ENCODE assay signal across 9 cellular contexts in the genomic region with DNA sequence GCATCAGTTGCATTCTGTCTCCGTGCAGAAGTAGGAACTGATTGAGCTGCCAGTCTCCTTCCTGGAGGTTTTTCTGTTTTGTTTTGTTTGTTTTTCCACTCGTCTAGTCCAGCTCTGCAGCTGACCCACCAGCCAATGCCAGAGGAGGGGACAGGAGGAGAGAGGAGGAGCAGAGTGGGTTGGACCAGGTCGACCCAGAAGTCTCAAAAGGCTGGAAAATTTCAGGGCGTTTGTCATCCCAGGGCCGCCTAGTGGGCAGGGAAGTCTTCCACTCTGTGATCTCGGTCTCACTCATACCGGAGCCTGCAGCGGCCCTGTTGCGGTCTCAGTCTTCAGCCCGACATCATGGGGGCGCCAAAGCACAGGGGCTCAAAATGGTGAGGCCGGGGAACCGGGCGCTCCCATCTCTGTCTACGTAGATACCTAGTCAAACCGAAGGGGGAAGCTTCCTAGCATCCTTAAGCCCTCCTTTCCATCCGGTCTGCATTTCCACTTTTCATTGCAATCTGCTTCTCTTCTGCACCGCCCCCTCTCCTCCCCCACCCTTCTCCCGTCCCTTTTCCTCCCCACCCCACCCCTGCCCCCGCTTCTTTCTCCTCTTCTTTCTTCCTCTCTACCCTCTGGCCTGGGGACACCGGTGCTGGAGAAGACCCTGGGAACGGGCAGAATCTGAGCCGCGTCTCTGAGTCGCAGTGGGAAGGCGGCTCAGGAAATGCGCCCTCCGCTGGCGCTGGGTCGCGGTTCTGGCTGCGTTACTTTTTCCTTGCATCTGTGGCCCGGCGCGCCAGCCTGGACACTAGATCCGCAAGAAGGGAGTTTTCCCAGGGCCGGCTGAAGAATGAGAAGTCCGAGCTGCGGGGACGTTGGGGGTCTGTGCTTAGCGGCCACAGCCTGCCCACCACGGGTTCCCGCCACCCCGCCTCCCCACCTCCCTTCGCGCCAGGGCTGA. TPM values are rescaled to one million over a fixed set of nuclear protein-coding genes. Genes with fewer than 3 reads are reported as not detected.
DNase-seq lines count a peak whose midpoint lies in the region; ATAC-seq, FAIRE-seq and TF ChIP-seq lines count a peak whose summit lies in the region.
"Had no signal": no experiment of that assay in that cellular context is flagged by ENCODE, and none has a peak within 500 bp of the region (broad histone marks: within the 10 kb centered on the region; RNA-seq: fewer than 3 reads in every experiment).

No MANE protein-coding gene starts in this region.

- H3K4me1 Mint-ChIP-seq in CD4-positive, CD25-positive, alpha-beta regulatory T cell, result peaks cover 5 to 38% (median 19%) of the 10 kb centered on the region in 4 donors
- H3K4me1 Mint-ChIP-seq in stimulated activated naive CD8-positive, alpha-beta T cell treated with anti-CD3 and anti-CD28 coated beads, Interleukin-15, amount 100 ng/mL, for 72 hours, result peaks cover 36% of the 10 kb centered on the region

- H3K27me3 ChIP-seq in CD4-positive, CD25-positive, alpha-beta regulatory T cell (ENCODE audit: control insufficient read depth, insufficient read depth, low read length), result peaks cover 37% of the 10 kb centered on the region
- peaks cover 26 to 50% of the 10 kb centered on the region in 2 donors for H3K27me3 ChIP-seq in right atrium auricular region

- peak in 1 of 2 donors; percentile 19 for TF ChIP-seq CTCF in right atrium auricular region (IDR thresholded peaks at IDR 0.05)

- H3K27ac ChIP-seq in CD4-positive, CD25-positive, alpha-beta regulatory T cell (ENCODE audit: insufficient read depth, low read length, poor library complexity, severe bottlenecking), result no peak overlapping the region
- H3K27ac ChIP-seq in right atrium auricular region, result no peak overlapping the region

- no peaks in the 10 kb centered on the region for H3K36me3 ChIP-seq in CD4-positive, CD25-positive, alpha-beta regulatory T cell (ENCODE audit: control insufficient read depth, insufficient read depth, low read length)
- no peaks in the 10 kb centered on the region for H3K36me3 ChIP-seq in right atrium auricular region

- no peak for TF ChIP-seq POLR2A in H54 (IDR thresholded peaks at IDR 0.05; ENCODE audit: low read depth, low read length)

- ATAC-seq in CD4-positive, CD25-positive, alpha-beta regulatory T cell (ENCODE audit: low read depth in 2 of 2), result peak in 1 of 2 donors; percentile 25
- peak; percentile 64 for ATAC-seq in stimulated activated naive CD8-positive, alpha-beta T cell treated with anti-CD3 and anti-CD28 coated beads, Interleukin-15, amount 100 ng/mL, for 72 hours
- ATAC-seq in HG03469 (IDR thresholded peaks at IDR 0.05; ENCODE audit: unreplicated experiment), result no peak

- no peak overlapping the region for H3K27ac Mint-ChIP-seq in CD4-positive, CD25-positive, alpha-beta regulatory T cell
- no peak overlapping the region for H3K27ac Mint-ChIP-seq in stimulated activated naive CD8-positive, alpha-beta T cell treated with anti-CD3 and anti-CD28 coated beads, Interleukin-15, amount 100 ng/mL, for 72 hours

- no peak overlapping the region for H3K4me3 ChIP-seq in CD4-positive, CD25-positive, alpha-beta regulatory T cell (ENCODE audit: low read depth, low read length)
- H3K4me3 ChIP-seq in right atrium auricular region, result peak overlapping the region; percentile 6 to 33

- H3K4me3 Mint-ChIP-seq in CD4-positive, CD25-positive, alpha-beta regulatory T cell, result peak overlapping the region in 3 of 4 donors; percentile 44 to 74 (median 55)
- H3K4me3 Mint-ChIP-seq in stimulated activated naive CD8-positive, alpha-beta T cell treated with anti-CD3 and anti-CD28 coated beads, Interleukin-15, amount 100 ng/mL, for 72 hours, result peak overlapping the region; percentile 74

- peaks cover 0 to 3% (median 0%) of the 10 kb centered on the region in 7 donors for H3K9me3 Mint-ChIP-seq in CD4-positive, CD25-positive, alpha-beta regulatory T cell
- H3K9me3 Mint-ChIP-seq in stimulated activated naive CD8-positive, alpha-beta T cell treated with anti-CD3 and anti-CD28 coated beads, Interleukin-15, amount 100 ng/mL, for 72 hours, result no peaks in the 10 kb centered on the region

- FAIRE-seq in H54 (lab: Jason Lieb, UNC) (no peak), TTC549 (lab: Jason Lieb, UNC) (peak; percentile 3)

- peaks cover 20% of the 10 kb centered on the region for H3K4me1 ChIP-seq in CD4-positive, CD25-positive, alpha-beta regulatory T cell (ENCODE audit: control insufficient read depth, insufficient read depth, low read length, poor library complexity, severe bottlenecking)
- peaks cover 0 to 24% of the 10 kb centered on the region in 2 donors for H3K4me1 ChIP-seq in right atrium auricular region

- H3K36me3 Mint-ChIP-seq in CD4-positive, CD25-positive, alpha-beta regulatory T cell, result no peaks in the 10 kb centered on the region

- DNase-seq in CD4-positive, CD25-positive, alpha-beta regulatory T cell, result peak in 1 of 3 donors; percentile 26
- DNase-seq in H54 (ENCODE audit: insufficient read length, low spot score) (peak; percentile 89), right atrium auricular region (ENCODE audit: low spot score) (no peak), ureter (ENCODE audit: low spot score) (no peak), DMS153 treated with DMSO at 0.1 percent for 48 hours (lab: John Stamatoyannopoulos, UW; ENCODE audit: unreplicated experiment) (no peak)
- peak in 1 of 2 donors; percentile 45 for DNase-seq in stimulated activated naive CD8-positive, alpha-beta T cell treated with anti-CD3 and anti-CD28 coated beads, Interleukin-15, amount 100 ng/mL, for 72 hours

- peaks cover 90% of the 10 kb centered on the region for H3K27me3 Mint-ChIP-seq in CD4-positive, CD25-positive, alpha-beta regulatory T cell
- peaks cover 96% of the 10 kb centered on the region for H3K27me3 Mint-ChIP-seq in stimulated activated naive CD8-positive, alpha-beta T cell treated with anti-CD3 and anti-CD28 coated beads, Interleukin-15, amount 100 ng/mL, for 72 hours

- H3K9me3 ChIP-seq in CD4-positive, CD25-positive, alpha-beta regulatory T cell (ENCODE audit: control insufficient read depth in 2 of 2, low read length in 2 of 2), result no peaks in the 10 kb centered on the region
- H3K9me3 ChIP-seq in right atrium auricular region, result no peaks in the 10 kb centered on the region

RNA-seq across cellular contexts. Expression of a gene that starts 16.2 kb away (rescaled TPM):
- not detected for total RNA-seq in CD4-positive, CD25-positive, alpha-beta regulatory T cell
- polyA plus RNA-seq in CD4-positive, CD25-positive, alpha-beta regulatory T cell, result under 1 TPM in 1 of 4 donors, not detected in 3; 0.08 TPM
- not detected for total RNA-seq in right atrium auricular region
- 0.52 TPM for total RNA-seq in ureter
- total RNA-seq: liver had no signal
- polyA plus RNA-seq: liver had no signal
